In genomic region chr2:15766911-15767597, GRCh38 we compare ENCODE assay signal across 22 cellular contexts.
"Had no signal": no experiment of that assay in that cellular context is flagged by ENCODE, and none has a peak within 500 bp of the region (broad histone marks: within the 10 kb centered on the region; RNA-seq: fewer than 3 reads in every experiment).

No MANE protein-coding gene starts in this region.

- ATAC-seq: lower lobe of right lung; naive thymus-derived CD8-positive, alpha-beta T cell; sciatic nerve; stimulated activated naive B cell treated with anti-CD40 and anti-IgM and Interleukin-4, amounts not matched to agents 10 μg/mL and 1 μg/mL and 100 μg/mL, for 72 hours had no signal

- FAIRE-seq: islet of Langerhans had no signal

- H3K27me3 ChIP-seq: neutrophil, right atrium auricular region, suprapubic skin, uterus had no signal

- H2AFZ ChIP-seq: parathyroid adenoma had no signal

- H3K4me3 ChIP-seq: lower lobe of right lung, right atrium auricular region, skin epidermis, suprapubic skin, thoracic aorta, tibial artery, uterus had no signal

- DNase-seq: hypothalamus; immature natural killer cell; lower lobe of right lung; mammary epithelial cell; mesenchymal stem cell; naive thymus-derived CD8-positive, alpha-beta T cell; occipital lobe; stimulated activated CD4-positive, alpha-beta T cell treated with anti-CD3 and anti-CD28 coated beads, Interleukin-12 subunit alpha, Interleukin-12 subunit beta, amount 100 ng/mL, for 4 hours; stimulated activated CD4-positive, alpha-beta T cell treated with anti-CD3 and anti-CD28 coated beads, Interleukin-15, amount 100 ng/mL, for 24 hours; stimulated activated CD4-positive, alpha-beta T cell treated with anti-CD3 and anti-CD28 coated beads, Interleukin-2, amount 100 ng/mL, for 24 hours; stimulated activated CD4-positive, alpha-beta T cell treated with anti-CD3 and anti-CD28 coated beads, Interleukin-4, amount 100 ng/mL, for 1 hour; stimulated activated naive B cell treated with anti-CD40 and anti-IgM and Interleukin-4, amounts not matched to agents 10 μg/mL and 1 μg/mL and 100 μg/mL, for 72 hours; tibial artery; uterus had no signal

- H3K79me2 ChIP-seq: parathyroid adenoma had no signal

- H3K9ac ChIP-seq: parathyroid adenoma had no signal

- H3K27ac ChIP-seq: lower lobe of right lung, neutrophil, parathyroid adenoma, right atrium auricular region, suprapubic skin, thoracic aorta, tibial artery, uterus had no signal

- H3K36me3 ChIP-seq: lower lobe of right lung, neutrophil, right atrium auricular region, suprapubic skin, thoracic aorta, tibial artery, uterus had no signal

- H3K9me3 ChIP-seq: lower lobe of right lung, neutrophil, right atrium auricular region, suprapubic skin, thoracic aorta, tibial artery, uterus had no signal

- H3K4me1 ChIP-seq: lower lobe of right lung, parathyroid adenoma, right atrium auricular region, suprapubic skin, tibial artery, uterus had no signal
